9 cellular contexts compared by ENCODE assay signal in the genomic region with DNA sequence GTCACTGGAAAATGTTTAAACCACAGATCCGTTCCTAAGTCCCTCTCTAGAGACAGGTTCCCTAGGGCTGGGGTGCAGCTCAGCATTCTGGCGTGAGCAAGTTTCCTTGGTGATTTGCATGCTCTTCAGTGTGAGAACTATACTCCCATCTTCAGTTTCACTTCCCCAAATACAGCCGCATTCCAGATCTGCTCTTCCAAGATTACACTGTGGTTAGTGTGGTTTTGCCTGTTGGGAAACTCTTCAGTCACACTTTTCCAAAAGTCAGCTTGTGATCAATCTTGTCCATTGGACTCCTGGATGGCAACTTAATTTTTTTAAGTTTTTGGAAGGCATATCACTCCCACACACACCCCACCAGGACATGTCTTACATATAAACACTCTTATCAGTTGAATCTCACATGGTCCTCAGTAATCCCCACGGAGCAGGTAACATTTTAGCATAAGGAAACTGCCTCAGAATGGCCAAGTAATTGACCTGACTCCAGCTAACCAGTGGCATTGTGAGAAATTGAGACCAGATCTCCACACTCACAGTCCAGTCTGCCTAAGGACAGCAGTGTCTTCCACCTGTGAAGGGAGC. TPM values are rescaled to one million over a fixed set of nuclear protein-coding genes. Genes with fewer than 3 reads are reported as not detected.
A peak's percentile ranks its signal among the peaks of the same experiment; 100 is the strongest.
DNase-seq lines count a peak whose midpoint lies in the region; ATAC-seq and TF ChIP-seq lines count a peak whose summit lies in the region.
"Had no signal": no experiment of that assay in that cellular context is flagged by ENCODE, and none has a peak within 500 bp of the region (broad histone marks: within the 10 kb centered on the region; RNA-seq: fewer than 3 reads in every experiment).

No MANE protein-coding gene starts in this region.

- no peak for TF ChIP-seq CTCF in dorsolateral prefrontal cortex (IDR thresholded peaks at IDR 0.05 in 54 of 56, conservative IDR thresholded peaks at IDR 0.05 in 2 of 56; ENCODE audit: low read depth in 1 of 56, partially characterized antibody in 56 of 56)

- H3K4me3 Mint-ChIP-seq in T-helper 17 cell, result no peak overlapping the region
- peak overlapping the region in 6 of 8 donors; percentile 24 to 75 (median 63) for H3K4me3 Mint-ChIP-seq in naive B cell
- no peak overlapping the region for H3K4me3 Mint-ChIP-seq in effector memory CD8-positive, alpha-beta T cell

- H3K9me3 Mint-ChIP-seq in naive B cell, result no peaks in the 10 kb centered on the region
- no peaks in the 10 kb centered on the region for H3K9me3 Mint-ChIP-seq in effector memory CD8-positive, alpha-beta T cell

- intact Hi-C loops in dorsolateral prefrontal cortex (cut with DNase I), result loop anchor here in 1 of 2 donors (10.0 kb wide), 1 partner anchor 633 kb away; the partner anchor contains the start of gene PRSS50

- H3K36me3 Mint-ChIP-seq in T-helper 17 cell (ENCODE audit: low read depth), result peaks cover under 1% of the 10 kb centered on the region
- H3K36me3 Mint-ChIP-seq in naive B cell, result peaks cover 0 to 10% of the 10 kb centered on the region in 2 donors
- peaks cover 15% of the 10 kb centered on the region for H3K36me3 Mint-ChIP-seq in effector memory CD8-positive, alpha-beta T cell (ENCODE audit: insufficient read depth)

- H3K27me3 Mint-ChIP-seq in T-helper 17 cell (no peaks in the 10 kb centered on the region), naive B cell (no peaks in the 10 kb centered on the region)
- no peaks in the 10 kb centered on the region for H3K27me3 Mint-ChIP-seq in effector memory CD8-positive, alpha-beta T cell

- no peak overlapping the region for H3K27ac ChIP-seq in dorsolateral prefrontal cortex

- H3K4me3 ChIP-seq in dorsolateral prefrontal cortex, result no peak overlapping the region

- ATAC-seq in GM18499 (IDR thresholded peaks at IDR 0.05; ENCODE audit: insufficient read depth, unreplicated experiment) (peak; percentile 71), HG02885 (IDR thresholded peaks at IDR 0.05; ENCODE audit: poor library complexity, unreplicated experiment) (peak; percentile 62), T-helper 17 cell (peak; percentile 45), naive B cell (ENCODE audit: low read depth in 2 of 2) (peak; percentile 88 to 94)
- no peak for ATAC-seq in effector memory CD8-positive, alpha-beta T cell (replicated peaks)
- ATAC-seq: Panc1 had no signal

- H3K9me3 ChIP-seq in T-helper 17 cell (ENCODE audit: control insufficient read depth, low read length, poor library complexity, severe bottlenecking), result no peaks in the 10 kb centered on the region

- DNase-seq in T-helper 17 cell (no peak), naive B cell (peak; percentile 27), dorsolateral prefrontal cortex (no peak), occipital lobe (lab: John Stamatoyannopoulos, UW) (no peak)
- no peak for DNase-seq in stimulated activated CD4-positive, alpha-beta T cell treated with anti-CD3 and anti-CD28 coated beads, Interleukin-4, amount 100 ng/mL, for 1 hour
- no peak for DNase-seq in effector memory CD8-positive, alpha-beta T cell

- peak overlapping the region; percentile 91 for H3K27ac Mint-ChIP-seq in T-helper 17 cell
- peak overlapping the region in 5 of 6 donors; percentile 37 to 90 (median 80) for H3K27ac Mint-ChIP-seq in naive B cell
- H3K27ac Mint-ChIP-seq in effector memory CD8-positive, alpha-beta T cell, result peak overlapping the region in 1 of 2 donors; percentile 37

- H3K4me1 Mint-ChIP-seq in T-helper 17 cell, result peaks cover 7% of the 10 kb centered on the region
- H3K4me1 Mint-ChIP-seq in naive B cell, result peaks cover 27 to 38% (median 32%) of the 10 kb centered on the region in 3 donors
- H3K4me1 Mint-ChIP-seq in effector memory CD8-positive, alpha-beta T cell (ENCODE audit: low read depth in 2 of 2), result no peaks in the 10 kb centered on the region

- no peaks in the 10 kb centered on the region for H3K27me3 ChIP-seq in dorsolateral prefrontal cortex

RNA-seq across cellular contexts. Expression of gene PTPN23, which starts 33.5 kb away (rescaled TPM):
- 10 to 100 TPM; 36.8 to 38.6 TPM for total RNA-seq in T-helper 17 cell
- polyA plus RNA-seq in naive B cell (ENCODE audit: low read depth in 6 of 6), result 1 to 10 TPM in 5 of 6 donors, under 1 TPM in 1; 0.60 to 6.3 (median 4.2) TPM
- 10 to 100 TPM; 40.8 to 75.9 (median 53.6) TPM for total RNA-seq in dorsolateral prefrontal cortex
- 17.5 TPM for total RNA-seq in occipital lobe

Comparison
In these comparisons a context has a peak if more than half of its experiments do, and no peak if none do; other contexts are left out.
1. H3K4me3 Mint-ChIP-seq: peak in naive B cell (6 of 8); none in T-helper 17 cell (single experiment) and effector memory CD8-positive, alpha-beta T cell (0 of 2).